ENCODE assay signal across 1 cellular context in genomic region chr2:130510807-130511535, GRCh38.
TF ChIP-seq lines count a peak whose summit lies in the region.

No MANE protein-coding gene starts in this region.

TF ChIP-seq in HEK293, 187 proteins besides CTCF, POLR2A, EP300 and RAD21:
- TF ChIP-seq ZNF426 (tag by site-specific recombination; IDR thresholded peaks at IDR 0.05) (peak; percentile 24; the same call in 1 of the 2 replicates), ZNF394 (tag by site-specific recombination; IDR thresholded peaks at IDR 0.05; ENCODE audit: borderline replicate concordance) (peak; percentile 35; the same call in 1 of the 2 replicates)
- TF ChIP-seq, protein P1, sequence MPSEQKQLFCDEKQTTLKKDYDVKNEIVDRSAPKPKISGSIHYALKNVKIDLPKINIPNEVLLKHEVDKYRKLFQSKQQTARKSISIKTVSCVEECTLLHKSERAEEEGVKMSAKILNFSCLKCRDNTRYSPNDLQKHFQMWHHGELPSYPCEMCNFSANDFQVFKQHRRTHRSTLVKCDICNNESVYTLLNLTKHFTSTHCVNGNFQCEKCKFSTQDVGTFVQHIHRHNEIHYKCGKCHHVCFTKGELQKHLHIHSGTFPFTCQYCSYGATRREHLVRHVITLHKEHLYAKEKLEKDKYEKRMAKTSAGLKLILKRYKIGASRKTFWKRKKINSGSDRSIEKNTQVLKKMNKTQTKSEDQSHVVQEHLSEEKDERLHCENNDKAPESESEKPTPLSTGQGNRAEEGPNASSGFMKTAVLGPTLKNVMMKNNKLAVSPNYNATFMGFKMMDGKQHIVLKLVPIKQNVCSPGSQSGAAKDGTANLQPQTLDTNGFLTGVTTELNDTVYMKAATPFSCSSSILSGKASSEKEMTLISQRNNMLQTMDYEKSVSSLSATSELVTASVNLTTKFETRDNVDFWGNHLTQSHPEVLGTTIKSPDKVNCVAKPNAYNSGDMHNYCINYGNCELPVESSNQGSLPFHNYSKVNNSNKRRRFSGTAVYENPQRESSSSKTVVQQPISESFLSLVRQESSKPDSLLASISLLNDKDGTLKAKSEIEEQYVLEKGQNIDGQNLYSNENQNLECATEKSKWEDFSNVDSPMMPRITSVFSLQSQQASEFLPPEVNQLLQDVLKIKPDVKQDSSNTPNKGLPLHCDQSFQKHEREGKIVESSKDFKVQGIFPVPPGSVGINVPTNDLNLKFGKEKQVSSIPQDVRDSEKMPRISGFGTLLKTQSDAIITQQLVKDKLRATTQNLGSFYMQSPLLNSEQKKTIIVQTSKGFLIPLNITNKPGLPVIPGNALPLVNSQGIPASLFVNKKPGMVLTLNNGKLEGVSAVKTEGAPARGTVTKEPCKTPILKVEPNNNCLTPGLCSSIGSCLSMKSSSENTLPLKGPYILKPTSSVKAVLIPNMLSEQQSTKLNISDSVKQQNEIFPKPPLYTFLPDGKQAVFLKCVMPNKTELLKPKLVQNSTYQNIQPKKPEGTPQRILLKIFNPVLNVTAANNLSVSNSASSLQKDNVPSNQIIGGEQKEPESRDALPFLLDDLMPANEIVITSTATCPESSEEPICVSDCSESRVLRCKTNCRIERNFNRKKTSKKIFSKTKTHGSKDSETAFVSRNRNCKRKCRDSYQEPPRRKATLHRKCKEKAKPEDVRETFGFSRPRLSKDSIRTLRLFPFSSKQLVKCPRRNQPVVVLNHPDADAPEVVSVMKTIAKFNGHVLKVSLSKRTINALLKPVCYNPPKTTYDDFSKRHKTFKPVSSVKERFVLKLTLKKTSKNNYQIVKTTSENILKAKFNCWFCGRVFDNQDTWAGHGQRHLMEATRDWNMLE (tag by site-specific recombination; conservative IDR thresholded peaks at IDR 0.05; ENCODE audit: low read depth): 0 out of 2 replicates have a peak, but pooled peaks have one; percentile 42
TF ChIP-seq in HEK293: peak in this region for 3; not testable (repeated sequence) for 184.
